10 cellular contexts compared by ENCODE assay signal in the genomic region with DNA sequence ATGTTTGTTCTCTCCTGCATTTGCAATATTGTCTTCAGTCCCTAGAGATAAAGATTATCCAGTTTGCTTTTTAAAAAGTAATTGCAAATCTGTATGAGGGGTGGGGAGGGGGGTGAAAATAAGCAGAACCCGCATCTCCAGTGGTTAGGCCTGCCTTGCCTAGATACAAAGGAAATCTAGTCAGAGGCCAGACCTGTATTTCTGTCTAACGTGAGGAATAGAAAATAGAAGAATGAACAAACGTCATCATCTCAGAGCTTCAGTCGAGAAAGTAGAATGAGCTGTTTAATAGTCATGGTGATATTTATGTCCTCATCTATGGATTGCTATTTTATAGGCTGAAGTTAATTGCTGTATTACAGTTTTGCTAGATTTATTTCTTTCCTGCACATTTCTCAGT.
"Had no signal": no experiment of that assay in that cellular context is flagged by ENCODE, and none has a peak within 500 bp of the region (broad histone marks: within the 10 kb centered on the region; RNA-seq: fewer than 3 reads in every experiment).

No MANE protein-coding gene starts in this region.

- DNase-seq: activated naive CD4-positive, alpha-beta T cell treated with anti-CD3 and anti-CD28 coated beads, Interleukin-2, amount 50 U/mL, for 16 hours; amniotic stem cell; heart right ventricle; naive B cell; stimulated activated CD4-positive, alpha-beta T cell treated with anti-CD3 and anti-CD28 coated beads, Interleukin-2, amount 100 ng/mL, for 24 hours; stimulated activated naive CD4-positive, alpha-beta T cell treated with Interleukin-2 at 50 U/mL for 16 hours; T-helper 2 cell had no signal

- H3K4me1 Mint-ChIP-seq: naive B cell had no signal

- H3K4me1 ChIP-seq: breast epithelium had no signal

- H3K4me3 Mint-ChIP-seq: naive B cell had no signal

- H3K27me3 ChIP-seq: breast epithelium, heart right ventricle had no signal

- H3K4me3 ChIP-seq: breast epithelium, heart right ventricle had no signal

- H3K36me3 ChIP-seq: breast epithelium had no signal

- H3K27ac Mint-ChIP-seq: activated T-helper 2 cell treated with anti-CD3 and anti-CD28 coated beads, Interferon-gamma antibody, Interleukin-2, Interleukin-4, amounts not matched to agents 10 μg/mL and 5 μg/mL and 100 μg/mL, durations not matched to agents 14 hours and 24 hours and 36 hours; naive B cell had no signal

- H3K9me3 Mint-ChIP-seq: activated T-helper 2 cell treated with anti-CD3 and anti-CD28 coated beads, Interferon-gamma antibody, Interleukin-2, Interleukin-4, amounts not matched to agents 10 μg/mL and 5 μg/mL and 100 μg/mL, durations not matched to agents 14 hours and 24 hours and 36 hours; naive B cell had no signal

- ATAC-seq: activated CD4-positive, CD25-positive, alpha-beta regulatory T cell treated with anti-CD3 and anti-CD28 coated beads, Interleukin-2, amount 50 U/mL, for 24 hours; heart right ventricle had no signal

- H3K27ac ChIP-seq: breast epithelium had no signal

- H3K36me3 Mint-ChIP-seq: naive B cell had no signal
